In genomic region chr1:221621683-221622082, GRCh38 we compare ENCODE assay signal across 35 cellular contexts.
"Had no signal": no experiment of that assay in that cellular context is flagged by ENCODE, and none has a peak within 500 bp of the region (broad histone marks: within the 10 kb centered on the region; RNA-seq: fewer than 3 reads in every experiment).

No MANE protein-coding gene starts in this region.

- H3K4me1 Mint-ChIP-seq: activated B cell treated with CpG ODN at 0.5 μM for 24 hours; activated naive CD4-positive, alpha-beta T cell treated with anti-CD3 and anti-CD28 coated beads, Interleukin-2, amount 50 U/mL, for 24 hours; activated naive CD8-positive, alpha-beta T cell treated with anti-CD3 and anti-CD28 coated beads for 36 hours; activated naive CD8-positive, alpha-beta T cell treated with anti-CD3 and anti-CD28 coated beads, Interleukin-2, amount 50 U/mL, for 24 hours; activated T-helper 17 cell treated with anti-CD3 and anti-CD28 coated beads, Interleukin-2, amount 50 U/mL, for 72 hours; T-helper 17 cell had no signal

- H3K36me3 Mint-ChIP-seq: activated naive CD4-positive, alpha-beta T cell treated with anti-CD3 and anti-CD28 coated beads, Interleukin-2, amount 50 U/mL, for 24 hours; activated naive CD8-positive, alpha-beta T cell treated with anti-CD3 and anti-CD28 coated beads for 36 hours had no signal

- H3K27me3 Mint-ChIP-seq: activated B cell treated with CpG ODN at 0.5 μM for 24 hours; activated naive CD4-positive, alpha-beta T cell treated with anti-CD3 and anti-CD28 coated beads, Interleukin-2, amount 50 U/mL, for 24 hours; activated naive CD8-positive, alpha-beta T cell treated with anti-CD3 and anti-CD28 coated beads for 36 hours; activated T-helper 17 cell treated with anti-CD3 and anti-CD28 coated beads, Interleukin-2, amount 50 U/mL, for 72 hours; dendritic cell treated with granulocyte-macrophage colony-stimulating factor and Interleukin-4, amounts not matched to agents 40 ng/mL and 50 ng/mL, for 4 days had no signal

- H3K36me3 ChIP-seq: adrenal gland, colonic mucosa, gastrocnemius medialis, heart right ventricle, WERI-Rb-1 had no signal

- H3K27ac Mint-ChIP-seq: activated B cell treated with CpG ODN at 0.5 μM for 24 hours; activated CD8-positive, alpha-beta T cell treated with anti-CD3 and anti-CD28 coated beads for 36 hours; activated naive CD4-positive, alpha-beta T cell treated with anti-CD3 and anti-CD28 coated beads, Interleukin-2, amount 50 U/mL, for 24 hours; activated naive CD8-positive, alpha-beta T cell treated with anti-CD3 and anti-CD28 coated beads for 36 hours; activated naive CD8-positive, alpha-beta T cell treated with anti-CD3 and anti-CD28 coated beads, Interleukin-2, amount 50 U/mL, for 24 hours; activated T-helper 17 cell treated with anti-CD3 and anti-CD28 coated beads, Interleukin-2, amount 50 U/mL, for 72 hours; dendritic cell treated with granulocyte-macrophage colony-stimulating factor and Interleukin-4, amounts not matched to agents 40 ng/mL and 50 ng/mL, for 4 days; endodermal cell; T-helper 17 cell; T-helper 2 cell treated with Interferon-gamma antibody and Interleukin-4, amounts not matched to agents 5 μg/mL and 100 μg/mL, for 36 hours had no signal

- H3K9me3 Mint-ChIP-seq: activated CD8-positive, alpha-beta T cell treated with anti-CD3 and anti-CD28 coated beads for 36 hours; activated naive CD4-positive, alpha-beta T cell treated with anti-CD3 and anti-CD28 coated beads, Interleukin-2, amount 50 U/mL, for 24 hours; activated naive CD8-positive, alpha-beta T cell treated with anti-CD3 and anti-CD28 coated beads for 36 hours; activated T-cell treated with anti-CD3 and anti-CD28 coated beads, Interleukin-2, amount 50 U/mL, for 4 hours; activated T-helper 17 cell treated with anti-CD3 and anti-CD28 coated beads, Interleukin-2, amount 50 U/mL, for 72 hours; T-helper 2 cell treated with Interferon-gamma antibody and Interleukin-4, amounts not matched to agents 5 μg/mL and 100 μg/mL, for 36 hours had no signal

- H3K4me1 ChIP-seq: adrenal gland, body of pancreas, colonic mucosa, heart right ventricle had no signal

- H3K9me3 ChIP-seq: adrenal gland, body of pancreas, colonic mucosa, gastrocnemius medialis had no signal

- H3K4me3 ChIP-seq: adrenal gland, body of pancreas, colonic mucosa, dorsolateral prefrontal cortex, gastrocnemius medialis, heart right ventricle had no signal

- H3K27ac ChIP-seq: adrenal gland, body of pancreas, colonic mucosa, dorsolateral prefrontal cortex, foreskin keratinocyte, heart right ventricle, WERI-Rb-1 had no signal

- ATAC-seq: activated CD4-positive, CD25-positive, alpha-beta regulatory T cell treated with anti-CD3 and anti-CD28 coated beads, Interleukin-2, amount 50 U/mL, for 24 hours; activated CD8-positive, alpha-beta T cell treated with anti-CD3 and anti-CD28 coated beads for 36 hours; activated naive CD8-positive, alpha-beta T cell treated with anti-CD3 and anti-CD28 coated beads, Interleukin-2, amount 50 U/mL, for 24 hours; activated T-cell treated with anti-CD3 and anti-CD28 coated beads, Interleukin-2, amount 50 U/mL, for 4 hours; activated T-helper 17 cell treated with anti-CD3 and anti-CD28 coated beads, Interleukin-2, amount 50 U/mL, for 72 hours; body of pancreas; esophagus mucosa; heart right ventricle; T-helper 17 cell had no signal

- H3K4me3 Mint-ChIP-seq: activated B cell treated with CpG ODN at 0.5 μM for 24 hours; activated CD8-positive, alpha-beta T cell treated with anti-CD3 and anti-CD28 coated beads for 36 hours; activated naive CD4-positive, alpha-beta T cell treated with anti-CD3 and anti-CD28 coated beads, Interleukin-2, amount 50 U/mL, for 24 hours; activated naive CD8-positive, alpha-beta T cell treated with anti-CD3 and anti-CD28 coated beads for 36 hours; activated naive CD8-positive, alpha-beta T cell treated with anti-CD3 and anti-CD28 coated beads, Interleukin-2, amount 50 U/mL, for 24 hours; activated T-cell treated with anti-CD3 and anti-CD28 coated beads, Interleukin-2, amount 50 U/mL, for 4 hours; activated T-helper 17 cell treated with anti-CD3 and anti-CD28 coated beads, Interleukin-2, amount 50 U/mL, for 72 hours; dendritic cell treated with granulocyte-macrophage colony-stimulating factor and Interleukin-4, amounts not matched to agents 40 ng/mL and 50 ng/mL, for 4 days; endodermal cell; T-helper 17 cell; T-helper 2 cell treated with Interferon-gamma antibody and Interleukin-4, amounts not matched to agents 5 μg/mL and 100 μg/mL, for 36 hours had no signal

- H3K27me3 ChIP-seq: adrenal gland, body of pancreas, colonic mucosa, dorsolateral prefrontal cortex, foreskin keratinocyte, gastrocnemius medialis, heart right ventricle had no signal

- DNase-seq: activated B cell treated with CpG ODN at 0.5 μM for 24 hours; activated CD4-positive, alpha-beta T cell treated with anti-CD3 and anti-CD28 coated beads for 48 hours; activated CD4-positive, alpha-beta T cell treated with anti-CD3 and anti-CD28 coated beads, Interleukin-2, amount 50 U/mL, for 1 hour; activated CD4-positive, alpha-beta T cell treated with anti-CD3 and anti-CD28 coated beads, Interleukin-2, amount 50 U/mL, for 48 hours; activated CD8-positive, alpha-beta memory T cell treated with anti-CD3 and anti-CD28 coated beads for 24 hours; activated CD8-positive, alpha-beta T cell treated with anti-CD3 and anti-CD28 coated beads for 36 hours; activated effector memory CD4-positive, alpha-beta T cell treated with Interleukin-2 at 50 U/mL for 16 hours; activated gamma-delta T cell treated with Interleukin-2 at 50 U/mL for 16 hours; activated naive CD4-positive, alpha-beta T cell treated with Interleukin-2 at 50 U/mL for 16 hours; activated naive CD8-positive, alpha-beta T cell treated with anti-CD3 and anti-CD28 coated beads for 36 hours; activated naive CD8-positive, alpha-beta T cell treated with anti-CD3 and anti-CD28 coated beads, Interleukin-2, amount 50 U/mL, for 24 hours; activated T-cell treated with anti-CD3 and anti-CD28 coated beads, Interleukin-2, amount 50 U/mL, for 4 hours; adrenal gland; amygdala; aorta; body of pancreas; caudate nucleus; cerebellar nuclear complex; colonic mucosa; dorsolateral prefrontal cortex; effector memory CD4-positive, alpha-beta T cell; endodermal cell; foreskin keratinocyte; heart right ventricle; T-helper 1 cell; T-helper 17 cell; T1000; WERI-Rb-1 had no signal
